7 cellular contexts compared by ENCODE assay signal in genomic region chr10:46781001-46781400, GRCh38.
DNase-seq lines count a peak whose midpoint lies in the region; ATAC-seq and TF ChIP-seq lines count a peak whose summit lies in the region.
"Not testable (repeated sequence)": the region's sequence is repeated elsewhere in the genome, so short reads cannot be mapped to it uniquely, and the experiment has no call there.

No MANE protein-coding gene starts in this region.

- in situ Hi-C loops in Caki2 (cut with HindIII; ENCODE audit: low pct_unique_long_range_greater_than_20kb, low sequenced_read_pairs): not testable (repeated sequence)

- H2AFZ ChIP-seq in osteoblast (ENCODE audit: low read length): not testable (repeated sequence)

- not testable (repeated sequence) for H3K4me1 ChIP-seq in ascending aorta; osteoblast (ENCODE audit: insufficient read depth, low read length)
- H3K4me1 ChIP-seq in thyroid gland: peaks cover 0 to 14% of the 10 kb centered on the region in 2 donors

- H4K20me1 ChIP-seq in osteoblast (ENCODE audit: insufficient read depth, low read length): not testable (repeated sequence)

- intact Hi-C loops in ascending aorta (cut with DNase I); thyroid gland (cut with DNase I): not testable (repeated sequence)

- not testable (repeated sequence) for H3K36me3 ChIP-seq in ascending aorta; osteoblast (ENCODE audit: insufficient read depth, low read length); thyroid gland

- not testable (repeated sequence) for H3K9me3 ChIP-seq in ascending aorta; osteoblast (ENCODE audit: low read depth, low read length); thyroid gland

- WGBS in thyroid gland, 2 donors: 89 to 92% methylated on average over 8 of the region's 8 CpGs

- peak; percentile 67 for DNase-seq in Caki2 (ENCODE audit: low read depth)
- peak; percentile 10 for DNase-seq in HK-2 (ENCODE audit: unreplicated experiment)
- not testable (repeated sequence) for DNase-seq in ascending aorta (ENCODE audit: low spot score in 2 of 2); osteoblast (ENCODE audit: insufficient read length, low spot score, missing footprints); thyroid gland
- DNase-seq in fibroblast of peridontal ligament (ENCODE audit: extremely low read depth): peak; percentile 17

- peak overlapping the region; percentile 29 to 40 for H3K27ac ChIP-seq in ascending aorta
- H3K27ac ChIP-seq in osteoblast (ENCODE audit: low read depth, low read length): peak overlapping the region; percentile 45
- H3K27ac ChIP-seq in thyroid gland: peak overlapping the region; percentile 67 to 82 (median 73)

- not testable (repeated sequence) for TF ChIP-seq CTCF in ascending aorta (IDR thresholded peaks at IDR 0.05); osteoblast (IDR thresholded peaks at IDR 0.05; ENCODE audit: extremely low read depth, low read depth, low read length); thyroid gland (IDR thresholded peaks at IDR 0.05)

- H3K27me3 ChIP-seq in ascending aorta; osteoblast (ENCODE audit: insufficient read depth, low read length); thyroid gland: not testable (repeated sequence)

- H3K4me3 ChIP-seq in ascending aorta; osteoblast (ENCODE audit: insufficient read depth, low read length); thyroid gland (replicated peaks in 1 of 3): not testable (repeated sequence)

- not testable (repeated sequence) for TF ChIP-seq POLR2A in thyroid gland (IDR thresholded peaks at IDR 0.05)

- ATAC-seq in esophagus mucosa: peak; percentile 58

- not testable (repeated sequence) for H3K79me2 ChIP-seq in osteoblast (ENCODE audit: insufficient read depth, low read length)

- H3K4me2 ChIP-seq in osteoblast (ENCODE audit: insufficient read depth, low read length): not testable (repeated sequence)
